In genomic region chr12:125169451-125169850, GRCh38 we compare ENCODE assay signal across 9 cellular contexts.
"Had no signal": no experiment of that assay in that cellular context is flagged by ENCODE, and none has a peak within 500 bp of the region (broad histone marks: within the 10 kb centered on the region; RNA-seq: fewer than 3 reads in every experiment).

No MANE protein-coding gene starts in this region.

- H3K27ac ChIP-seq: GM23248, KMS-11 had no signal

- H3K4me3 ChIP-seq: GM23248 had no signal

- H3K27ac Mint-ChIP-seq: H9 had no signal

- FAIRE-seq: H54, HTR-8/SVneo had no signal

- DNase-seq: GM23248, GOT3, H9, HCEC 1CT, IMR-90, KBM-7 had no signal

- H3K4me2 ChIP-seq: KMS-11 had no signal

- H2AFZ ChIP-seq: GM23248 had no signal

- H3K4me1 Mint-ChIP-seq: H9 had no signal

- H3K9ac ChIP-seq: GM23248, KMS-11 had no signal

- H3K4me3 Mint-ChIP-seq: H9 had no signal
